26 cellular contexts compared by ENCODE assay signal in the genomic region with DNA sequence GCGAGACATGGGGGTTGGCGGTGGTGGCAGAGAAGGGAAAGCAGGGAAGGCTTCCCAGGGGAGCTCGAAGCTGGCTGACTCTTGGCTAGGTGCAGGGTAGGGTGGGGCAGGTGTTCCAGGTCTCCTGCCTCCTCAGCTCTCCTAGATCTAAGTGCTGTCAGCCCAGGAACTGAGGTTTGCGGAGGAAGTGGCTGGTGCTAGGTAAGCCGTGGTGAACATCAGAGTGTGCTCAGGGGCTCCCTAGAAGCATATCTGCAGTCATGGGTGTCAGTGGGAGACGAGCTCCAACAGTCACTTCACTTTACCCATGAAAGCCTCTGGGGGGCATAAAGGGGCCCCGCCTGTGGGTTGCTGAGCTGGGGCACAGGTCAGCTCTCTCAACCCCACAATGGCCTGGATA.
"Had no signal": no experiment of that assay in that cellular context is flagged by ENCODE, and none has a peak within 500 bp of the region (broad histone marks: within the 10 kb centered on the region; RNA-seq: fewer than 3 reads in every experiment).

No MANE protein-coding gene starts in this region.

- H3K4me3 ChIP-seq: body of pancreas, esophagus squamous epithelium, gastrocnemius medialis, left ventricle myocardium inferior, pancreas, psoas muscle, right atrium auricular region, tibial artery, uterus had no signal

- H3K4me1 Mint-ChIP-seq: activated naive CD4-positive, alpha-beta T cell treated with anti-CD3 and anti-CD28 coated beads, Interleukin-2, amount 50 U/mL, for 24 hours had no signal

- DNase-seq: activated CD4-positive, alpha-beta T cell treated with anti-CD3 and anti-CD28 coated beads for 4 hours; activated CD4-positive, alpha-beta T cell treated with anti-CD3 and anti-CD28 coated beads, Interleukin-2, amount 50 U/mL, for 48 hours; activated CD4-positive, CD25-positive, alpha-beta regulatory T cell; activated gamma-delta T cell treated with Interleukin-2 at 50 U/mL for 16 hours; activated T-cell treated with anti-CD3 and anti-CD28 coated beads, Interleukin-2, amount 50 U/mL, for 72 hours; central memory CD4-positive, alpha-beta T cell; esophagus squamous epithelium; gastrocnemius medialis; hippocampal formation; kidney glomerular epithelial cell; left ventricle myocardium inferior; mammary epithelial cell; natural killer cell; pancreas; psoas muscle; stimulated activated CD4-positive, alpha-beta T cell treated with anti-CD3 and anti-CD28 coated beads, Interleukin-12 subunit alpha, Interleukin-12 subunit beta, amount 100 ng/mL, for 4 hours; stimulated activated CD4-positive, alpha-beta T cell treated with anti-CD3 and anti-CD28 coated beads, Interleukin-2, amount 100 ng/mL, for 24 hours; stimulated activated naive CD4-positive, alpha-beta T cell; uterus had no signal

- H3K9me3 Mint-ChIP-seq: activated naive CD4-positive, alpha-beta T cell treated with anti-CD3 and anti-CD28 coated beads, Interleukin-2, amount 50 U/mL, for 24 hours; activated T-cell treated with anti-CD3 and anti-CD28 coated beads, Interleukin-2, amount 50 U/mL, for 72 hours; mesothelial cell of epicardium; natural killer cell; T-helper 1 cell treated with Interleukin-12 subunit alpha and Interleukin-12 subunit beta and Interleukin-4 antibody, amounts not matched to agents 30 μg/mL and 1 μg/mL, for 36 hours had no signal

- H3K36me3 ChIP-seq: esophagus squamous epithelium, gastrocnemius medialis, left ventricle myocardium inferior, pancreas, right atrium auricular region, tibial artery, uterus had no signal

- H3K4me3 Mint-ChIP-seq: activated naive CD4-positive, alpha-beta T cell treated with anti-CD3 and anti-CD28 coated beads, Interleukin-2, amount 50 U/mL, for 24 hours; activated T-cell treated with anti-CD3 and anti-CD28 coated beads, Interleukin-2, amount 50 U/mL, for 72 hours; endodermal cell; mesothelial cell of epicardium; natural killer cell; T-helper 1 cell treated with Interleukin-12 subunit alpha and Interleukin-12 subunit beta and Interleukin-4 antibody, amounts not matched to agents 30 μg/mL and 1 μg/mL, for 36 hours had no signal

- ATAC-seq: activated T-cell treated with anti-CD3 and anti-CD28 coated beads, Interleukin-2, amount 50 U/mL, for 72 hours; body of pancreas; gastrocnemius medialis; natural killer cell; pancreas; psoas muscle had no signal

- H3K27me3 ChIP-seq: body of pancreas, esophagus squamous epithelium, gastrocnemius medialis, pancreas, right atrium auricular region, uterus had no signal

- H3K9me3 ChIP-seq: body of pancreas, esophagus squamous epithelium, gastrocnemius medialis, left ventricle myocardium inferior, pancreas, psoas muscle, right atrium auricular region, tibial artery, uterus had no signal

- H3K27ac Mint-ChIP-seq: activated naive CD4-positive, alpha-beta T cell treated with anti-CD3 and anti-CD28 coated beads, Interleukin-2, amount 50 U/mL, for 24 hours; activated T-cell treated with anti-CD3 and anti-CD28 coated beads, Interleukin-2, amount 50 U/mL, for 72 hours; endodermal cell; mesothelial cell of epicardium; natural killer cell; T-helper 1 cell treated with Interleukin-12 subunit alpha and Interleukin-12 subunit beta and Interleukin-4 antibody, amounts not matched to agents 30 μg/mL and 1 μg/mL, for 36 hours had no signal

- H3K4me1 ChIP-seq: body of pancreas, gastrocnemius medialis, left ventricle myocardium inferior, pancreas, psoas muscle, right atrium auricular region, tibial artery, uterus had no signal

- H3K36me3 Mint-ChIP-seq: activated naive CD4-positive, alpha-beta T cell treated with anti-CD3 and anti-CD28 coated beads, Interleukin-2, amount 50 U/mL, for 24 hours; mesothelial cell of epicardium; natural killer cell had no signal

- H3K27ac ChIP-seq: body of pancreas, esophagus squamous epithelium, gastrocnemius medialis, left ventricle myocardium inferior, pancreas, psoas muscle, right atrium auricular region, tibial artery, uterus had no signal
